Comparison of ENCODE assay signal across 29 cellular contexts in genomic region chr12:29996993-29997392, GRCh38.
"Had no signal": no experiment of that assay in that cellular context is flagged by ENCODE, and none has a peak within 500 bp of the region (broad histone marks: within the 10 kb centered on the region; RNA-seq: fewer than 3 reads in every experiment).

No MANE protein-coding gene starts in this region.

- H3K9me3 ChIP-seq: stomach, suprapubic skin, testis, thoracic aorta, thyroid gland, tibial artery, tibial nerve, transverse colon, upper lobe of left lung, upper lobe of right lung, uterus, vagina had no signal

- H3K36me3 Mint-ChIP-seq: stimulated activated effector memory CD8-positive, alpha-beta T cell treated with anti-CD3 and anti-CD28 coated beads, Interleukin-12 subunit alpha, Interleukin-12 subunit beta, amount 100 ng/mL, for 72 hours; stimulated activated memory B cell treated with anti-CD40 and anti-IgM and Interleukin-4, amounts not matched to agents 10 μg/mL and 1 μg/mL and 100 μg/mL, for 72 hours; stimulated activated naive B cell treated with anti-CD40 and anti-IgM and Interleukin-4, amounts not matched to agents 10 μg/mL and 1 μg/mL and 100 μg/mL, for 72 hours; type B pancreatic cell had no signal

- H3K36me3 ChIP-seq: stomach, suprapubic skin, thoracic aorta, thyroid gland, tibial artery, tibial nerve, transverse colon, upper lobe of left lung, upper lobe of right lung, uterus, vagina had no signal

- H3K4me3 Mint-ChIP-seq: stimulated activated effector memory CD8-positive, alpha-beta T cell treated with anti-CD3 and anti-CD28 coated beads, Interleukin-12 subunit alpha, Interleukin-12 subunit beta, amount 100 ng/mL, for 72 hours; stimulated activated memory B cell treated with anti-CD40 and anti-IgM and Interleukin-4, amounts not matched to agents 10 μg/mL and 1 μg/mL and 100 μg/mL, for 72 hours; stimulated activated naive B cell treated with anti-CD40 and anti-IgM and Interleukin-4, amounts not matched to agents 10 μg/mL and 1 μg/mL and 100 μg/mL, for 72 hours; stimulated activated naive CD8-positive, alpha-beta T cell treated with anti-CD3 and anti-CD28 coated beads, Interleukin-15, amount 100 ng/mL, for 72 hours; stimulated activated naive CD8-positive, alpha-beta T cell treated with anti-CD3 and anti-CD28 coated beads, Interleukin-15, Interleukin-2, amounts not matched to agents 100 ng/mL and 50 ng/mL, for 24 hours; type B pancreatic cell had no signal

- H3K4me1 Mint-ChIP-seq: stimulated activated effector memory CD8-positive, alpha-beta T cell treated with anti-CD3 and anti-CD28 coated beads, Interleukin-12 subunit alpha, Interleukin-12 subunit beta, amount 100 ng/mL, for 72 hours; stimulated activated memory B cell treated with anti-CD40 and anti-IgM and Interleukin-4, amounts not matched to agents 10 μg/mL and 1 μg/mL and 100 μg/mL, for 72 hours; stimulated activated naive B cell treated with anti-CD40 and anti-IgM and Interleukin-4, amounts not matched to agents 10 μg/mL and 1 μg/mL and 100 μg/mL, for 72 hours; stimulated activated naive CD8-positive, alpha-beta T cell treated with anti-CD3 and anti-CD28 coated beads, Interleukin-15, amount 100 ng/mL, for 72 hours had no signal

- FAIRE-seq: urothelium cell line had no signal

- H3K27me3 Mint-ChIP-seq: stimulated activated memory B cell treated with anti-CD40 and anti-IgM and Interleukin-4, amounts not matched to agents 10 μg/mL and 1 μg/mL and 100 μg/mL, for 72 hours; stimulated activated naive B cell treated with anti-CD40 and anti-IgM and Interleukin-4, amounts not matched to agents 10 μg/mL and 1 μg/mL and 100 μg/mL, for 72 hours; stimulated activated naive CD8-positive, alpha-beta T cell treated with anti-CD3 and anti-CD28 coated beads, Interleukin-15, amount 100 ng/mL, for 72 hours; stimulated activated naive CD8-positive, alpha-beta T cell treated with anti-CD3 and anti-CD28 coated beads, Interleukin-15, Interleukin-2, amounts not matched to agents 100 ng/mL and 50 ng/mL, for 24 hours had no signal

- H3K27ac Mint-ChIP-seq: stimulated activated effector memory CD8-positive, alpha-beta T cell treated with anti-CD3 and anti-CD28 coated beads, Interleukin-12 subunit alpha, Interleukin-12 subunit beta, amount 100 ng/mL, for 72 hours; stimulated activated memory B cell treated with anti-CD40 and anti-IgM and Interleukin-4, amounts not matched to agents 10 μg/mL and 1 μg/mL and 100 μg/mL, for 72 hours; stimulated activated naive B cell treated with anti-CD40 and anti-IgM and Interleukin-4, amounts not matched to agents 10 μg/mL and 1 μg/mL and 100 μg/mL, for 72 hours; stimulated activated naive CD8-positive, alpha-beta T cell treated with anti-CD3 and anti-CD28 coated beads, Interleukin-15, amount 100 ng/mL, for 72 hours; stimulated activated naive CD8-positive, alpha-beta T cell treated with anti-CD3 and anti-CD28 coated beads, Interleukin-15, Interleukin-2, amounts not matched to agents 100 ng/mL and 50 ng/mL, for 24 hours; type B pancreatic cell had no signal

- H3K27ac ChIP-seq: stomach, suprapubic skin, testis, thoracic aorta, thyroid gland, tibial artery, tibial nerve, transverse colon, upper lobe of left lung, upper lobe of right lung, uterus, vagina had no signal

- H3K4me3 ChIP-seq: stomach, suprapubic skin, testis, thoracic aorta, thyroid gland, tibial artery, tibial nerve, transverse colon, upper lobe of left lung, upper lobe of right lung, uterus, vagina had no signal

- DNase-seq: stimulated activated CD4-positive, alpha-beta T cell treated with anti-CD3 and anti-CD28 coated beads, Interleukin-2, amount 100 ng/mL, for 48 hours; stimulated activated CD4-positive, alpha-beta T cell treated with anti-CD3 and anti-CD28 coated beads, Interleukin-4, amount 100 ng/mL, for 1 hour; stimulated activated CD4-positive, alpha-beta T cell treated with anti-CD3 and anti-CD28 coated beads, Interleukin-4, amount 100 ng/mL, for 24 hours; stimulated activated CD4-positive, alpha-beta T cell treated with anti-CD3 and anti-CD28 coated beads, Interleukin-4, amount 100 ng/mL, for 4 hours; stimulated activated CD8-positive, alpha-beta memory T cell treated with anti-CD3 and anti-CD28 coated beads, Interleukin-4, amount 100 ng/mL, for 48 hours; stimulated activated naive B cell treated with anti-CD40 and anti-IgM and Interleukin-4, amounts not matched to agents 10 μg/mL and 1 μg/mL and 100 μg/mL, for 72 hours; stimulated activated naive CD4-positive, alpha-beta T cell; stimulated activated naive CD4-positive, alpha-beta T cell treated with Interleukin-2 at 50 U/mL for 16 hours; stimulated activated naive CD8-positive, alpha-beta T cell treated with anti-CD3 and anti-CD28 coated beads, Interleukin-15, amount 100 ng/mL, for 72 hours; stimulated activated naive CD8-positive, alpha-beta T cell treated with anti-CD3 and anti-CD28 coated beads, Interleukin-15, Interleukin-2, amounts not matched to agents 100 U/mL and 50 U/mL, for 24 hours; stomach; substantia nigra; testis; thyroid gland; tibial artery; transverse colon; trophoblast cell; upper lobe of left lung; upper lobe of right lung; uterus had no signal

- ATAC-seq: stimulated activated effector memory CD8-positive, alpha-beta T cell treated with anti-CD3 and anti-CD28 coated beads, Interleukin-12 subunit alpha, Interleukin-12 subunit beta, amount 100 ng/mL, for 72 hours; stimulated activated memory B cell treated with anti-CD40 and anti-IgM and Interleukin-4, amounts not matched to agents 10 μg/mL and 1 μg/mL and 100 μg/mL, for 72 hours; stimulated activated naive B cell treated with anti-CD40 and anti-IgM and Interleukin-4, amounts not matched to agents 10 μg/mL and 1 μg/mL and 100 μg/mL, for 72 hours; stimulated activated naive CD8-positive, alpha-beta T cell treated with anti-CD3 and anti-CD28 coated beads, Interleukin-15, amount 100 ng/mL, for 72 hours; stimulated activated naive CD8-positive, alpha-beta T cell treated with anti-CD3 and anti-CD28 coated beads, Interleukin-15, Interleukin-2, amounts not matched to agents 100 U/mL and 50 U/mL, for 24 hours; upper lobe of right lung had no signal

- H3K4me1 ChIP-seq: stomach, suprapubic skin, testis, thyroid gland, tibial nerve, transverse colon, upper lobe of left lung, upper lobe of right lung, uterus, vagina had no signal

- H3K27me3 ChIP-seq: stomach, suprapubic skin, testis, thyroid gland, tibial artery, tibial nerve, transverse colon, upper lobe of left lung, upper lobe of right lung, uterus, vagina had no signal
